In the genomic region with DNA sequence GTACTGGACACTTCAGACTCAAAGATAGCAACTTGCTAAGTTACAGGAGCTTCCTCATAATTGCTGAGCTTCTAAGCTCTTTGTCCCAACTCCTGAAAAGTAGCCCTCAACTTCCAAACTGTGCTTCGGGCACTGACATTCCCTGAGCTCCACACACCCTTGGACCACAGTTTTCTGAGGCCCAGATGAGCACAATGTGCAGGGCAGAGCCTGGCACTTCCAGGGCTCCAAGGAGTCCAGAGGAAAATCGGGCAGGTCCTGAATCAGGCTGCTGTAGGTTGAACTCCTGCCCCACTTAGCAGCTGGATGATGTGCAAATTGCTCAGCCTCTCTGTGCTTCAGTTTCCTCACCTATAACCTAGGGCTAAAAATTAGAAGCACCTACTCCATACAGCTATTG, we compare ENCODE assay signal across 21 cellular contexts. TPM values are rescaled to one million over a fixed set of nuclear protein-coding genes. Genes with fewer than 3 reads are reported as not detected.
"Had no signal": no experiment of that assay in that cellular context is flagged by ENCODE, and none has a peak within 500 bp of the region (broad histone marks: within the 10 kb centered on the region; RNA-seq: fewer than 3 reads in every experiment).

No MANE protein-coding gene starts in this region.

- ATAC-seq: gastrocnemius medialis, heart right ventricle, left cardiac atrium, left lung, left ventricle myocardium superior, lower lobe of right lung, mucosa of descending colon had no signal

- H3K4me1 ChIP-seq: esophagus squamous epithelium, gastrocnemius medialis, left lung, lower lobe of right lung had no signal

- H3K36me3 ChIP-seq: esophagus squamous epithelium, gastrocnemius medialis, heart right ventricle, left lung, lower lobe of right lung had no signal

- DNase-seq: dermis blood vessel endothelial cell; dorsolateral prefrontal cortex; effector CD4-positive, alpha-beta T cell; effector memory CD4-positive, alpha-beta T cell; esophagus squamous epithelium; foreskin fibroblast; foreskin melanocyte; gastrocnemius medialis; glutamatergic neuron; heart right ventricle; hippocampal formation; left cardiac atrium; left lung; left ventricle myocardium superior; lower lobe of right lung; mesenchymal stem cell; mucosa of descending colon had no signal

- H3K27ac ChIP-seq: coronary artery, dorsolateral prefrontal cortex, esophagus squamous epithelium, gastrocnemius medialis, heart right ventricle, left lung, lower lobe of right lung had no signal

- H3K27me3 ChIP-seq: dorsolateral prefrontal cortex, esophagus squamous epithelium, gastrocnemius medialis, heart right ventricle, left lung had no signal

- H3K9me3 ChIP-seq: esophagus squamous epithelium, gastrocnemius medialis, lower lobe of right lung, mucosa of descending colon had no signal

- H3K4me3 Mint-ChIP-seq: mesothelial cell of epicardium had no signal

- H3K36me3 Mint-ChIP-seq: mesothelial cell of epicardium had no signal

- H3K4me3 ChIP-seq: coronary artery, dorsolateral prefrontal cortex, esophagus squamous epithelium, gastrocnemius medialis, heart right ventricle, left lung, lower lobe of right lung, mucosa of descending colon had no signal

- H3K27ac Mint-ChIP-seq: mesothelial cell of epicardium had no signal

- H3K4me1 Mint-ChIP-seq: mesothelial cell of epicardium had no signal

RNA-seq across cellular contexts. Expression of a gene that starts 54.6 kb away (rescaled TPM):
- total RNA-seq: esophagus squamous epithelium, gastrocnemius medialis, left cardiac atrium, lower leg skin, mesenteric fat pad had no signal
